In genomic region chr2:20429528-20429927, GRCh38 we compare ENCODE assay signal across 8 cellular contexts. TPM values are rescaled to one million over a fixed set of nuclear protein-coding genes. Genes with fewer than 3 reads are reported as not detected.
DNase-seq lines count a peak whose midpoint lies in the region; ATAC-seq and TF ChIP-seq lines count a peak whose summit lies in the region.

No MANE protein-coding gene starts in this region.

- no peaks in the 10 kb centered on the region for H3K9me3 ChIP-seq in PC-3 (ENCODE audit: low read length)
- H3K9me3 ChIP-seq in CD8-positive, alpha-beta T cell (ENCODE audit: low read length), result no peaks in the 10 kb centered on the region

- no peaks in the 10 kb centered on the region for H3K9me2 ChIP-seq in PC-3 (replicated peaks; ENCODE audit: low read length)

- peaks cover 0 to 14% (median 6%) of the 10 kb centered on the region in 3 donors for H3K27me3 Mint-ChIP-seq in naive B cell
- H3K27me3 Mint-ChIP-seq in effector memory CD8-positive, alpha-beta T cell, result no peaks in the 10 kb centered on the region
- peaks cover 5% of the 10 kb centered on the region for H3K27me3 Mint-ChIP-seq in CD8-positive, alpha-beta T cell (ENCODE audit: low read depth)

- H3K4me2 ChIP-seq in PC-3 (ENCODE audit: low read length), result no peak overlapping the region

- peak overlapping the region in 6 of 8 donors; percentile 27 to 86 (median 62) for H3K4me3 Mint-ChIP-seq in naive B cell
- H3K4me3 Mint-ChIP-seq in effector memory CD8-positive, alpha-beta T cell, result no peak overlapping the region
- no peak overlapping the region for H3K4me3 Mint-ChIP-seq in CD8-positive, alpha-beta T cell

- H3K9ac ChIP-seq in PC-3 (ENCODE audit: low read length), result no peak overlapping the region

- CTCF ChIA-PET in PC-3 (lab: Charles Lee), result no interaction called here
- CTCF ChIA-PET in CD8-positive, alpha-beta T cell (lab: Charles Lee), result interaction anchor here (0.7 to 3.8 kb wide), 2 partner anchors 26 to 213 kb away, joined by 3 to 13 read pairs; no protein-coding TSS in a partner anchor

- DNase-seq in PC-3, result no peak
- DNase-seq in naive B cell, result peak; percentile 68
- DNase-seq in putamen (ENCODE audit: low spot score), result no peak
- no peak for DNase-seq in effector memory CD8-positive, alpha-beta T cell
- DNase-seq in effector CD8-positive, alpha-beta T cell (lab: John Stamatoyannopoulos, UW), result no peak
- no peak for DNase-seq in CD8-positive, alpha-beta T cell

- H3K36me3 Mint-ChIP-seq in naive B cell, result no peaks in the 10 kb centered on the region
- H3K36me3 Mint-ChIP-seq in effector memory CD8-positive, alpha-beta T cell (ENCODE audit: insufficient read depth), result no peaks in the 10 kb centered on the region
- H3K36me3 Mint-ChIP-seq in CD8-positive, alpha-beta T cell, result no peaks in the 10 kb centered on the region

- no peaks in the 10 kb centered on the region for H3K27me3 ChIP-seq in PC-3 (ENCODE audit: low read length)
- no peaks in the 10 kb centered on the region for H3K27me3 ChIP-seq in CD8-positive, alpha-beta T cell (ENCODE audit: insufficient read depth, low read length)

- H3K4me1 Mint-ChIP-seq in naive B cell, result peaks cover 42 to 63% (median 54%) of the 10 kb centered on the region in 3 donors
- peaks cover 9 to 13% of the 10 kb centered on the region in 2 donors for H3K4me1 Mint-ChIP-seq in effector memory CD8-positive, alpha-beta T cell (ENCODE audit: low read depth in 2 of 2)
- H3K4me1 Mint-ChIP-seq in CD8-positive, alpha-beta T cell (ENCODE audit: low read depth), result peaks cover 16% of the 10 kb centered on the region

- POLR2A ChIA-PET in PC-3 (lab: Charles Lee; ENCODE audit: unreplicated experiment), result no interaction called here
- POLR2A ChIA-PET in CD8-positive, alpha-beta T cell (lab: Charles Lee), result no interaction called here

- no peak overlapping the region for H3K27ac ChIP-seq in PC-3 (ENCODE audit: low read length)
- no peak overlapping the region for H3K27ac ChIP-seq in CD8-positive, alpha-beta T cell (ENCODE audit: low read depth, low read length)

- no peaks in the 10 kb centered on the region for H3K36me3 ChIP-seq in PC-3 (ENCODE audit: low read depth, low read length)
- no peaks in the 10 kb centered on the region for H3K36me3 ChIP-seq in CD8-positive, alpha-beta T cell (ENCODE audit: insufficient read depth, low read length)

- no peaks in the 10 kb centered on the region for H3K79me2 ChIP-seq in PC-3 (ENCODE audit: low read length)

- H3F3A ChIP-seq in PC-3 (ENCODE audit: low read length, unreplicated experiment), result no peaks in the 10 kb centered on the region

- H4K20me1 ChIP-seq in PC-3 (ENCODE audit: low read length), result no peaks in the 10 kb centered on the region

- peak; percentile 72 for ATAC-seq in GM18907 (IDR thresholded peaks at IDR 0.05; ENCODE audit: unreplicated experiment)
- peak; percentile 61 for ATAC-seq in HG02840 (IDR thresholded peaks at IDR 0.05; ENCODE audit: low FRiP score, unreplicated experiment)
- ATAC-seq in PC-3, result peak; percentile 15; the same call in 1 of the 2 replicates
- ATAC-seq in naive B cell (ENCODE audit: low read depth in 2 of 2), result peak; percentile 68 to 71
- ATAC-seq in effector memory CD8-positive, alpha-beta T cell (replicated peaks), result no peak
- ATAC-seq in CD8-positive, alpha-beta T cell, result no peak

- intact Hi-C loops in PC-3 (cut with micrococcal nuclease), result no loop called here
- intact Hi-C loops in CD8-positive, alpha-beta T cell (cut with DNase I, micrococcal nuclease), result no loop called here

- H3K4me1 ChIP-seq in PC-3 (ENCODE audit: insufficient read depth, low read length), result peaks cover 22% of the 10 kb centered on the region
- H3K4me1 ChIP-seq in CD8-positive, alpha-beta T cell (ENCODE audit: insufficient read depth, low read length), result peaks cover 9% of the 10 kb centered on the region

- BruUV-seq in PC-3 (replicated peaks; lab: Mats Ljungman, UMichigan), result no TSS peak

- no peak overlapping the region for H2AFZ ChIP-seq in PC-3 (ENCODE audit: low read length)

- peak overlapping the region; percentile 67 to 96 (median 90) for H3K27ac Mint-ChIP-seq in naive B cell
- peak overlapping the region in 1 of 2 donors; percentile 33 for H3K27ac Mint-ChIP-seq in effector memory CD8-positive, alpha-beta T cell
- H3K27ac Mint-ChIP-seq in CD8-positive, alpha-beta T cell, result no peak overlapping the region

- no peak overlapping the region for H3K4me3 ChIP-seq in PC-3 (ENCODE audit: low read length)
- H3K4me3 ChIP-seq in CD8-positive, alpha-beta T cell (ENCODE audit: low read depth, low read length), result no peak overlapping the region

- TF ChIP-seq CTCF in PC-3 (conservative IDR thresholded peaks at IDR 0.05; ENCODE audit: low read depth, low read length), result no peak
- TF ChIP-seq CTCF in CD8-positive, alpha-beta T cell (IDR thresholded peaks at IDR 0.05), result no peak

- H3K9me3 Mint-ChIP-seq in naive B cell, result no peaks in the 10 kb centered on the region
- H3K9me3 Mint-ChIP-seq in effector memory CD8-positive, alpha-beta T cell, result no peaks in the 10 kb centered on the region
- H3K9me3 Mint-ChIP-seq in CD8-positive, alpha-beta T cell, result no peaks in the 10 kb centered on the region

RNA-seq across cellular contexts. Expression of gene RHOB, which starts 17.3 kb away (rescaled TPM):
- 88.5 and 108 TPM in 2 replicates for total RNA-seq in PC-3 (2014; rRNA removed)
- 10 to 100 TPM; 10.3 to 68.9 (median 23.8) TPM for polyA plus RNA-seq in naive B cell (ENCODE audit: low read depth in 6 of 6)
- 10 to 100 TPM; 24.0 to 24.7 TPM for total RNA-seq in CD8-positive, alpha-beta T cell

Comparison
In these comparisons a context has a peak if more than half of its experiments do, and no peak if none do; other contexts are left out.
1. ATAC-seq: peak in GM18907 (single experiment), HG02840 (single experiment), PC-3 (single experiment) and naive B cell (2 of 2); none in effector memory CD8-positive, alpha-beta T cell (single experiment) and CD8-positive, alpha-beta T cell (single experiment).
2. H3K4me3 Mint-ChIP-seq: peak in naive B cell (6 of 8); none in effector memory CD8-positive, alpha-beta T cell (0 of 2) and CD8-positive, alpha-beta T cell (single experiment).